In the genomic region with DNA sequence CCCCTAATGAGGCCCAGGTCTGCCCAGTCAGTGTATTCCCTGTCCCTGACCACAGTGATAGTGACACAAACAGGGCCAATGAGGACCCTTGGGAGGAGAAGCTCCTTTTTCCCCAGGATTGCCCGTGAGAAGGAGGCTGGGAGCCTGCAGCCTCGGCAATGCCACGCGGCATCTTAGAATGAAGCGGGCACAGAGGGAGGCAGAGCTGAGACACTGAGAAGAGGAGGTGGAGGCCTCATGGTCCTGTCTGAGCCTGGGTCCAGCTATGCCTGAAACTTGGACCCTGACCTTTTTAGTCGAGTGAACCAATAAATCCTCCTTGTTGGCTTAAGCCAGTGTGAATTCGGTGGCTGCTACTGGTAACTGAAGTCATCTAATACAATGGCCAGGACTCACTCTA, we compare ENCODE assay signal across 32 cellular contexts.
"Had no signal": no experiment of that assay in that cellular context is flagged by ENCODE, and none has a peak within 500 bp of the region (broad histone marks: within the 10 kb centered on the region; RNA-seq: fewer than 3 reads in every experiment).

No MANE protein-coding gene starts in this region.

- H3K36me3 ChIP-seq: adrenal gland, esophagus muscularis mucosa, gastroesophageal sphincter, WERI-Rb-1 had no signal

- H3K4me3 ChIP-seq: adrenal gland, body of pancreas, esophagus muscularis mucosa, gastroesophageal sphincter had no signal

- ATAC-seq: activated CD4-positive, alpha-beta T cell treated with anti-CD3 and anti-CD28 coated beads for 36 hours; activated naive CD8-positive, alpha-beta T cell treated with anti-CD3 and anti-CD28 coated beads, Interleukin-2, amount 50 U/mL, for 24 hours; activated T-cell treated with anti-CD3 and anti-CD28 coated beads, Interleukin-2, amount 50 U/mL, for 72 hours; body of pancreas; effector memory CD8-positive, alpha-beta T cell; foreskin keratinocyte; gastroesophageal sphincter; T-cell had no signal

- H3K9me3 ChIP-seq: adrenal gland, body of pancreas, esophagus muscularis mucosa, gastroesophageal sphincter had no signal

- H3K4me3 Mint-ChIP-seq: activated B cell treated with CpG ODN at 0.5 μM for 24 hours; activated CD4-positive, alpha-beta memory T cell treated with anti-CD3 and anti-CD28 coated beads for 36 hours; activated CD4-positive, alpha-beta T cell treated with anti-CD3 and anti-CD28 coated beads for 36 hours; activated CD4-positive, alpha-beta T cell treated with anti-CD3 and anti-CD28 coated beads, Interleukin-2, amount 10 ng/mL, durations not matched to agents 24 days and 14 days; activated naive CD4-positive, alpha-beta T cell treated with anti-CD3 and anti-CD28 coated beads, Interleukin-2, amount 10 ng/mL, durations not matched to agents 7 days and 5 days; activated naive CD8-positive, alpha-beta T cell treated with anti-CD3 and anti-CD28 coated beads for 36 hours; activated naive CD8-positive, alpha-beta T cell treated with anti-CD3 and anti-CD28 coated beads, Interleukin-2, amount 50 U/mL, for 24 hours; activated T-cell treated with anti-CD3 and anti-CD28 coated beads, Interleukin-2, amount 50 U/mL, for 24 hours; activated T-cell treated with anti-CD3 and anti-CD28 coated beads, Interleukin-2, amount 50 U/mL, for 72 hours; effector memory CD8-positive, alpha-beta T cell; T-cell; T-helper 1 cell treated with Interleukin-12 subunit alpha and Interleukin-12 subunit beta and Interleukin-4 antibody, amounts not matched to agents 30 μg/mL and 1 μg/mL, for 36 hours; T-helper 2 cell treated with Interferon-gamma antibody and Interleukin-4, amounts not matched to agents 5 μg/mL and 100 μg/mL, for 36 hours had no signal

- FAIRE-seq: colon had no signal

- H3K9me3 Mint-ChIP-seq: activated B cell treated with CpG ODN at 0.5 μM for 24 hours; activated CD4-positive, alpha-beta memory T cell treated with anti-CD3 and anti-CD28 coated beads for 36 hours; activated CD4-positive, alpha-beta T cell treated with anti-CD3 and anti-CD28 coated beads, Interleukin-2, amount 10 ng/mL, durations not matched to agents 24 days and 14 days; activated naive CD4-positive, alpha-beta T cell treated with anti-CD3 and anti-CD28 coated beads, Interleukin-2, amount 10 ng/mL, durations not matched to agents 7 days and 5 days; activated naive CD8-positive, alpha-beta T cell treated with anti-CD3 and anti-CD28 coated beads for 36 hours; activated naive CD8-positive, alpha-beta T cell treated with anti-CD3 and anti-CD28 coated beads, Interleukin-2, amount 50 U/mL, for 24 hours; activated T-cell treated with anti-CD3 and anti-CD28 coated beads, Interleukin-2, amount 50 U/mL, for 24 hours; activated T-cell treated with anti-CD3 and anti-CD28 coated beads, Interleukin-2, amount 50 U/mL, for 72 hours; effector memory CD8-positive, alpha-beta T cell; T-cell; T-helper 1 cell treated with Interleukin-12 subunit alpha and Interleukin-12 subunit beta and Interleukin-4 antibody, amounts not matched to agents 30 μg/mL and 1 μg/mL, for 36 hours; T-helper 2 cell treated with Interferon-gamma antibody and Interleukin-4, amounts not matched to agents 5 μg/mL and 100 μg/mL, for 36 hours had no signal

- H3K36me3 Mint-ChIP-seq: activated CD4-positive, alpha-beta memory T cell treated with anti-CD3 and anti-CD28 coated beads for 36 hours; activated naive CD4-positive, alpha-beta T cell treated with anti-CD3 and anti-CD28 coated beads, Interleukin-2, amount 10 ng/mL, durations not matched to agents 7 days and 5 days; activated naive CD8-positive, alpha-beta T cell treated with anti-CD3 and anti-CD28 coated beads for 36 hours; T-cell had no signal

- H3K4me1 Mint-ChIP-seq: activated B cell treated with CpG ODN at 0.5 μM for 24 hours; activated CD4-positive, alpha-beta T cell treated with anti-CD3 and anti-CD28 coated beads for 36 hours; activated naive CD4-positive, alpha-beta T cell treated with anti-CD3 and anti-CD28 coated beads, Interleukin-2, amount 10 ng/mL, durations not matched to agents 7 days and 5 days; activated naive CD8-positive, alpha-beta T cell treated with anti-CD3 and anti-CD28 coated beads for 36 hours; activated naive CD8-positive, alpha-beta T cell treated with anti-CD3 and anti-CD28 coated beads, Interleukin-2, amount 50 U/mL, for 24 hours had no signal

- H3K27ac Mint-ChIP-seq: activated B cell treated with CpG ODN at 0.5 μM for 24 hours; activated CD4-positive, alpha-beta memory T cell treated with anti-CD3 and anti-CD28 coated beads for 36 hours; activated CD4-positive, alpha-beta T cell treated with anti-CD3 and anti-CD28 coated beads for 36 hours; activated CD4-positive, alpha-beta T cell treated with anti-CD3 and anti-CD28 coated beads, Interleukin-2, amount 10 ng/mL, durations not matched to agents 24 days and 14 days; activated naive CD8-positive, alpha-beta T cell treated with anti-CD3 and anti-CD28 coated beads for 36 hours; activated naive CD8-positive, alpha-beta T cell treated with anti-CD3 and anti-CD28 coated beads, Interleukin-2, amount 50 U/mL, for 24 hours; activated T-cell treated with anti-CD3 and anti-CD28 coated beads, Interleukin-2, amount 50 U/mL, for 24 hours; activated T-cell treated with anti-CD3 and anti-CD28 coated beads, Interleukin-2, amount 50 U/mL, for 72 hours; effector memory CD8-positive, alpha-beta T cell; T-cell; T-helper 1 cell treated with Interleukin-12 subunit alpha and Interleukin-12 subunit beta and Interleukin-4 antibody, amounts not matched to agents 30 μg/mL and 1 μg/mL, for 36 hours; T-helper 2 cell treated with Interferon-gamma antibody and Interleukin-4, amounts not matched to agents 5 μg/mL and 100 μg/mL, for 36 hours had no signal

- H3K4me1 ChIP-seq: adrenal gland, esophagus muscularis mucosa, gastroesophageal sphincter had no signal

- H3K27me3 ChIP-seq: body of pancreas, esophagus muscularis mucosa had no signal

- H3K27ac ChIP-seq: adrenal gland, body of pancreas, esophagus muscularis mucosa, foreskin keratinocyte, gastroesophageal sphincter, WERI-Rb-1 had no signal

- DNase-seq: activated B cell treated with CpG ODN at 0.5 μM for 24 hours; activated CD4-positive, alpha-beta memory T cell treated with anti-CD3 and anti-CD28 coated beads for 36 hours; activated CD4-positive, alpha-beta T cell treated with anti-CD3 and anti-CD28 coated beads for 36 hours; activated CD4-positive, alpha-beta T cell treated with anti-CD3 and anti-CD28 coated beads, Interleukin-2, amount 10 ng/mL, durations not matched to agents 24 days and 14 days; activated CD4-positive, CD25-positive, alpha-beta regulatory T cell treated with anti-CD3 and anti-CD28 coated beads, Interleukin-2, amount 50 U/mL, for 72 hours; activated CD8-positive, alpha-beta memory T cell treated with anti-CD3 and anti-CD28 coated beads, Interleukin-2, amount 50 U/mL, for 48 hours; activated gamma-delta T cell; activated naive CD4-positive, alpha-beta T cell; activated naive CD4-positive, alpha-beta T cell treated with anti-CD3 and anti-CD28 coated beads, Interleukin-2, amount 10 ng/mL, durations not matched to agents 7 days and 5 days; activated naive CD8-positive, alpha-beta T cell treated with anti-CD3 and anti-CD28 coated beads for 36 hours; activated naive CD8-positive, alpha-beta T cell treated with anti-CD3 and anti-CD28 coated beads, Interleukin-2, amount 50 U/mL, for 24 hours; activated T-cell treated with anti-CD3 and anti-CD28 coated beads for 4 hours; activated T-cell treated with anti-CD3 and anti-CD28 coated beads, Interleukin-2, amount 50 U/mL, for 24 hours; activated T-cell treated with anti-CD3 and anti-CD28 coated beads, Interleukin-2, amount 50 U/mL, for 72 hours; adrenal gland; amygdala; body of pancreas; caudate nucleus; cortex of kidney; dermis blood vessel endothelial cell; effector CD4-positive, alpha-beta T cell; effector memory CD8-positive, alpha-beta T cell; erythroblast; foreskin keratinocyte; T-cell; T1000; WERI-Rb-1 had no signal
